12 cellular contexts compared by ENCODE assay signal in genomic region chr1:153959454-153959853, GRCh38. TPM values are rescaled to one million over a fixed set of nuclear protein-coding genes. Genes with fewer than 3 reads are reported as not detected.
DNase-seq lines count a peak whose midpoint lies in the region; ATAC-seq, FAIRE-seq and TF ChIP-seq lines count a peak whose summit lies in the region.
"Had no signal": no experiment of that assay in that cellular context is flagged by ENCODE, and none has a peak within 500 bp of the region (broad histone marks: within the 10 kb centered on the region; RNA-seq: fewer than 3 reads in every experiment).

No MANE protein-coding gene starts in this region.

- no peak for TF ChIP-seq RAD21 in HepG2 (CRISPR knock-in tag; IDR thresholded peaks at IDR 0.05)

- no peak for TF ChIP-seq POLR2A in HepG2 (IDR thresholded peaks at IDR 0.05; ENCODE audit: insufficient read depth in 1 of 2, low read depth in 2 of 2, low read length in 2 of 2)
- TF ChIP-seq POLR2A in stomach (IDR thresholded peaks at IDR 0.05) = no peak

- H3K4me3 Mint-ChIP-seq in activated CD8-positive, alpha-beta T cell treated with anti-CD3 and anti-CD28 coated beads for 36 hours = no peak overlapping the region

- no peak for FAIRE-seq in HepG2 (lab: Jason Lieb, UNC)
- FAIRE-seq: A204.1 had no signal

- in situ Hi-C loops in HepG2 (cut with HindIII; ENCODE audit: extremely low pct_ligation_motif_present, low pct_unique_long_range_greater_than_20kb) = no loop called here

- no peak overlapping the region for H3K27ac ChIP-seq in HepG2 (ENCODE audit: extremely low read length, insufficient read depth, low read length)
- H3K27ac ChIP-seq in stomach = peak overlapping the region; percentile 16 to 98 (median 97)

- H3K4me1 ChIP-seq in HepG2 (ENCODE audit: insufficient read depth, low read length) = peaks cover 58% of the 10 kb centered on the region
- H3K4me1 ChIP-seq in stomach = peaks cover 54 to 81% (median 77%) of the 10 kb centered on the region in 4 donors

- TF ChIP-seq EP300 in HepG2 (IDR thresholded peaks at IDR 0.05; ENCODE audit: low read depth in 2 of 2, low read length in 2 of 2) (no peak), HepG2 (CRISPR knock-in tag; IDR thresholded peaks at IDR 0.05; ENCODE audit: borderline replicate concordance) (no peak), stomach (IDR thresholded peaks at IDR 0.05) (no peak)

- H3K9me3 Mint-ChIP-seq in activated CD8-positive, alpha-beta T cell treated with anti-CD3 and anti-CD28 coated beads for 36 hours = no peaks in the 10 kb centered on the region

- peaks cover 60% of the 10 kb centered on the region for H3K79me2 ChIP-seq in HepG2 (ENCODE audit: insufficient read depth, low read length)

- CTCF ChIA-PET in activated CD8-positive, alpha-beta T cell treated with anti-CD3 and anti-CD28 coated beads for 36 hours (lab: Charles Lee) = interaction anchor here (1.5 kb wide), 1 partner anchor 13 kb away, joined by 11 read pairs; the partner anchor contains the start of gene DENND4B
- CTCF ChIA-PET in HepG2 (lab: Yijun Ruan, JAX; ENCODE audit: low intra/inter-chr PET ratio, low total read pairs) = no interaction called here

- peaks cover 20% of the 10 kb centered on the region for H3K36me3 Mint-ChIP-seq in activated CD8-positive, alpha-beta T cell treated with anti-CD3 and anti-CD28 coated beads for 36 hours (ENCODE audit: low read depth)

- peaks cover 7% of the 10 kb centered on the region; the same call in 1 of the 2 replicates for H4K20me1 ChIP-seq in HepG2 (ENCODE audit: insufficient read depth, low read length)

- no peak overlapping the region for H2AFZ ChIP-seq in HepG2 (ENCODE audit: low read length)

- POLR2A ChIA-PET in activated CD8-positive, alpha-beta T cell treated with anti-CD3 and anti-CD28 coated beads for 36 hours (lab: Charles Lee) = interaction anchor here (0.9 to 7.3 kb wide), 6 partner anchors 8 to 130 kb away, joined by 3 to 62 read pairs (median 18); partner anchors contain the start of genes CREB3L4, DENND4B and JTB
- POLR2A ChIA-PET in HepG2 (lab: Yijun Ruan, JAX) = interaction anchor here (1.4 to 7.0 kb wide), 4 partner anchors 8 to 36 kb away, joined by 4 to 89 read pairs (median 12); partner anchors contain the start of genes CREB3L4, DENND4B and GATAD2B

- H3K27ac Mint-ChIP-seq in activated CD8-positive, alpha-beta T cell treated with anti-CD3 and anti-CD28 coated beads for 36 hours = peak overlapping the region; percentile 98

- ATAC-seq in activated CD8-positive, alpha-beta T cell treated with anti-CD3 and anti-CD28 coated beads for 36 hours = no peak
- ATAC-seq in HepG2 = no peak

- H3K4me2 ChIP-seq in HepG2 (ENCODE audit: low read depth, low read length) = peak overlapping the region; percentile 80

- H3K4me3 ChIP-seq in HepG2 (replicated peaks in 1 of 3; ENCODE audit: insufficient read depth in 1 of 3, low read depth in 2 of 3, low read length in 3 of 3) (no peak overlapping the region), stomach (peak overlapping the region in 1 of 4 donors; percentile 97)

- TF ChIP-seq CTCF in activated CD8-positive, alpha-beta T cell treated with anti-CD3 and anti-CD28 coated beads for 36 hours (IDR thresholded peaks at IDR 0.05) = no peak
- TF ChIP-seq CTCF in HepG2 (CRISPR knock-in tag; IDR thresholded peaks at IDR 0.05) (no peak), stomach (IDR thresholded peaks at IDR 0.05) (no peak)

- intact Hi-C loops in activated CD8-positive, alpha-beta T cell treated with anti-CD3 and anti-CD28 coated beads for 36 hours (cut with micrococcal nuclease) = no loop called here
- intact Hi-C loops in HepG2 (cut with micrococcal nuclease; ENCODE audit: unreplicated experiment) = loop anchor here (5.0 kb wide), 1 partner anchor 37 kb away; the partner anchor contains the start of gene GATAD2B
- intact Hi-C loops in stomach (cut with DNase I; ENCODE audit: low total_unique reads) = no loop called here

- WGBS in HepG2 (ENCODE audit: low lambda C conversion rate) = 87% methylated on average over 2 of the region's 3 CpGs
- WGBS in stomach, 5 donors = 46 to 82% (median 57%) methylated on average over 3 of the region's 3 CpGs

- H3K36me3 ChIP-seq in HepG2 (replicated peaks in 1 of 2; ENCODE audit: control insufficient read depth in 1 of 2, insufficient read depth in 2 of 2, low read length in 2 of 2) (peaks cover 0 to 16% of the 10 kb centered on the region in 2 experiments; a peak in 2 of 5 replicates), stomach (peaks cover 13 to 32% (median 23%) of the 10 kb centered on the region in 4 donors)

- H3K4me1 Mint-ChIP-seq in activated CD8-positive, alpha-beta T cell treated with anti-CD3 and anti-CD28 coated beads for 36 hours (ENCODE audit: low read depth) = peaks cover 53% of the 10 kb centered on the region

- BruUV-seq in HepG2 (replicated peaks; lab: Mats Ljungman, UMichigan) = no TSS peak

- H3K27me3 ChIP-seq in HepG2 (ENCODE audit: control insufficient read depth in 1 of 2, insufficient read depth in 2 of 2, low read length in 2 of 2) (peaks cover 0 to 7% of the 10 kb centered on the region in 2 experiments; a peak in 1 of 5 replicates), stomach (no peaks in the 10 kb centered on the region)

- H3K9me3 ChIP-seq in HepG2 (ENCODE audit: low read length) (no peaks in the 10 kb centered on the region), stomach (no peaks in the 10 kb centered on the region)

- DNase-seq in NCI-H1105 treated with DMSO at 0.1 percent for 48 hours (lab: John Stamatoyannopoulos, UW) (peak; percentile 4), NCI-H1105 (lab: John Stamatoyannopoulos, UW) (no peak), HepG2 (ENCODE audit: low spot score) (no peak), stomach (no peak), NCI-H526 (lab: John Stamatoyannopoulos, UW) (no peak), NK-92 (lab: John Stamatoyannopoulos, UW; ENCODE audit: unreplicated experiment) (no peak)
- no peak for DNase-seq in activated CD8-positive, alpha-beta T cell treated with anti-CD3 and anti-CD28 coated beads for 36 hours
- no peak for DNase-seq in activated effector memory CD4-positive, alpha-beta T cell treated with Interleukin-2 at 50 U/mL for 16 hours
- DNase-seq: foreskin fibroblast, NCI-H1048, T-helper 9 cell had no signal

- H3K9ac ChIP-seq in HepG2 (ENCODE audit: insufficient read depth, low read depth, low read length) = no peak overlapping the region

- H3K27me3 Mint-ChIP-seq in activated CD8-positive, alpha-beta T cell treated with anti-CD3 and anti-CD28 coated beads for 36 hours = no peaks in the 10 kb centered on the region

RNA-seq across cellular contexts. Expression of gene CRTC2, which starts 1.0 kb away (rescaled TPM):
- 10 to 100 TPM; 67.3 to 71.8 TPM for total RNA-seq in activated CD8-positive, alpha-beta T cell treated with anti-CD3 and anti-CD28 coated beads for 36 hours
- total RNA-seq in HepG2 (2016; rRNA removed; fragmentation: Illumina TruSeq; extraction: Trizol) (4.0 and 6.1 TPM in 2 replicates), stomach (10 to 100 TPM in 2 of 5 donors, 1 to 10 TPM in 3; 1.4 to 49.6 (median 8.0) TPM)
- total RNA-seq in HepG2 (2016; cell fraction: cytosol; rRNA removed; fragmentation: Illumina TruSeq; extraction: Trizol; ENCODE audit: low read depth) = 3.0 and 4.2 TPM in 2 replicates
- total RNA-seq in HepG2 (2016; cell fraction: insoluble cytoplasmic fraction; rRNA removed; fragmentation: Illumina TruSeq; extraction: Trizol) = 3.1 and 5.5 TPM in 2 replicates
- total RNA-seq in HepG2 (2016; cell fraction: membrane; rRNA removed; fragmentation: Illumina TruSeq; extraction: Trizol) = 5.2 and 6.7 TPM in 2 replicates
- total RNA-seq in HepG2 (2016; cell fraction: nucleus; rRNA removed; fragmentation: Illumina TruSeq; extraction: Trizol) = 7.2 and 9.2 TPM in 2 replicates
- polyA plus RNA-seq in HepG2 (2011; rRNA removed) (24.2 and 26.7 TPM in 2 replicates), stomach (10 to 100 TPM; 26.9 to 31.1 (median 27.1) TPM)
- polyA plus RNA-seq in HepG2 (2011; cell fraction: cytosol; rRNA removed) = 10.1 and 12.6 TPM in 2 replicates
- polyA plus RNA-seq in HepG2 (2011; cell fraction: nucleus; rRNA removed) = 47.3 and 47.5 TPM in 2 replicates
- 14.5 and 18.4 TPM in 2 replicates for polyA plus RNA-seq in HepG2 (2012)
- polyA plus RNA-seq in HepG2 (2016; cell fraction: cytosol; fragmentation: Illumina TruSeq; extraction: Trizol; ENCODE audit: low read depth) = 4.5 and 4.8 TPM in 2 replicates
- polyA plus RNA-seq in HepG2 (2016; cell fraction: insoluble cytoplasmic fraction; fragmentation: Illumina TruSeq; extraction: Trizol; ENCODE audit: low read depth) = 9.2 and 10.0 TPM in 2 replicates
- polyA plus RNA-seq in HepG2 (2016; cell fraction: membrane; fragmentation: Illumina TruSeq; extraction: Trizol; ENCODE audit: low read depth) = 9.6 and 10.4 TPM in 2 replicates
- 37.9 and 40.4 TPM in 2 replicates for polyA plus RNA-seq in HepG2 (2016; cell fraction: nucleus; fragmentation: Illumina TruSeq; extraction: Trizol; ENCODE audit: insufficient read depth, low read depth)
- 40.4 and 54.2 TPM in 2 replicates for polyA minus RNA-seq in HepG2 (2011; rRNA and poly(A)+ RNA removed; ENCODE audit: low replicate concordance)
- polyA minus RNA-seq in HepG2 (2011; cell fraction: cytosol; rRNA and poly(A)+ RNA removed) = 9.1 and 10.3 TPM in 2 replicates
- 20.5 and 25.0 TPM in 2 replicates for polyA minus RNA-seq in HepG2 (2011; cell fraction: nucleus; rRNA and poly(A)+ RNA removed)

RNA-seq across cellular contexts. Expression of gene SLC39A1, which starts 3.9 kb away (rescaled TPM):
- 10 to 100 TPM; 40.3 to 42.2 TPM for total RNA-seq in activated CD8-positive, alpha-beta T cell treated with anti-CD3 and anti-CD28 coated beads for 36 hours
- total RNA-seq in HepG2 (2016; rRNA removed; fragmentation: Illumina TruSeq; extraction: Trizol) (47.5 and 78.4 TPM in 2 replicates), stomach (10 to 100 TPM in 4 of 5 donors, 1 to 10 TPM in 1; 6.4 to 80.6 (median 24.9) TPM)
- total RNA-seq in HepG2 (2016; cell fraction: cytosol; rRNA removed; fragmentation: Illumina TruSeq; extraction: Trizol; ENCODE audit: low read depth) = 18.4 and 21.0 TPM in 2 replicates
- total RNA-seq in HepG2 (2016; cell fraction: insoluble cytoplasmic fraction; rRNA removed; fragmentation: Illumina TruSeq; extraction: Trizol) = 44.8 and 83.0 TPM in 2 replicates
- 48.8 and 53.3 TPM in 2 replicates for total RNA-seq in HepG2 (2016; cell fraction: membrane; rRNA removed; fragmentation: Illumina TruSeq; extraction: Trizol)
- 62.5 and 68.3 TPM in 2 replicates for total RNA-seq in HepG2 (2016; cell fraction: nucleus; rRNA removed; fragmentation: Illumina TruSeq; extraction: Trizol)
- polyA plus RNA-seq in HepG2 (2011; rRNA removed) (71.2 and 80.5 TPM in 2 replicates), stomach (10 to 100 TPM; 29.9 to 54.8 (median 39.8) TPM)
- 85.8 and 89.3 TPM in 2 replicates for polyA plus RNA-seq in HepG2 (2011; cell fraction: cytosol; rRNA removed)
- 45.4 and 53.1 TPM in 2 replicates for polyA plus RNA-seq in HepG2 (2011; cell fraction: nucleus; rRNA removed)
- polyA plus RNA-seq in HepG2 (2012) = 45.9 and 65.4 TPM in 2 replicates
- polyA plus RNA-seq in HepG2 (2016; cell fraction: cytosol; fragmentation: Illumina TruSeq; extraction: Trizol; ENCODE audit: low read depth) = 17.5 and 20.5 TPM in 2 replicates
- 42.6 and 45.0 TPM in 2 replicates for polyA plus RNA-seq in HepG2 (2016; cell fraction: insoluble cytoplasmic fraction; fragmentation: Illumina TruSeq; extraction: Trizol; ENCODE audit: low read depth)
- 36.5 and 40.5 TPM in 2 replicates for polyA plus RNA-seq in HepG2 (2016; cell fraction: membrane; fragmentation: Illumina TruSeq; extraction: Trizol; ENCODE audit: low read depth)
- polyA plus RNA-seq in HepG2 (2016; cell fraction: nucleus; fragmentation: Illumina TruSeq; extraction: Trizol; ENCODE audit: insufficient read depth, low read depth) = 87.4 and 101 TPM in 2 replicates
- 112 and 159 TPM in 2 replicates for polyA minus RNA-seq in HepG2 (2011; rRNA and poly(A)+ RNA removed; ENCODE audit: low replicate concordance)
- polyA minus RNA-seq in HepG2 (2011; cell fraction: cytosol; rRNA and poly(A)+ RNA removed) = 38.9 and 39.9 TPM in 2 replicates
- polyA minus RNA-seq in HepG2 (2011; cell fraction: nucleus; rRNA and poly(A)+ RNA removed) = 14.5 and 19.6 TPM in 2 replicates

RNA-seq across cellular contexts. Expression of gene CREB3L4, which starts 8.2 kb away (rescaled TPM):
- total RNA-seq in activated CD8-positive, alpha-beta T cell treated with anti-CD3 and anti-CD28 coated beads for 36 hours = 1 to 10 TPM; 8.3 to 8.8 TPM
- total RNA-seq in HepG2 (2016; rRNA removed; fragmentation: Illumina TruSeq; extraction: Trizol) (7.8 and 9.9 TPM in 2 replicates), stomach (10 to 100 TPM in 1 of 5 donors, 1 to 10 TPM in 3, not detected in 1; 2.7 to 16.7 (median 7.3) TPM)
- 2.6 and 3.2 TPM in 2 replicates for total RNA-seq in HepG2 (2016; cell fraction: cytosol; rRNA removed; fragmentation: Illumina TruSeq; extraction: Trizol; ENCODE audit: low read depth)
- 8.3 and 10.7 TPM in 2 replicates for total RNA-seq in HepG2 (2016; cell fraction: insoluble cytoplasmic fraction; rRNA removed; fragmentation: Illumina TruSeq; extraction: Trizol)
- 6.5 and 7.8 TPM in 2 replicates for total RNA-seq in HepG2 (2016; cell fraction: membrane; rRNA removed; fragmentation: Illumina TruSeq; extraction: Trizol)
- 8.4 and 9.8 TPM in 2 replicates for total RNA-seq in HepG2 (2016; cell fraction: nucleus; rRNA removed; fragmentation: Illumina TruSeq; extraction: Trizol)
- polyA plus RNA-seq in HepG2 (2011; rRNA removed) (17.4 and 18.7 TPM in 2 replicates), stomach (10 to 100 TPM; 10.9 to 32.9 (median 11.8) TPM)
- polyA plus RNA-seq in HepG2 (2011; cell fraction: cytosol; rRNA removed) = 13.1 and 18.4 TPM in 2 replicates
- 36.4 and 41.3 TPM in 2 replicates for polyA plus RNA-seq in HepG2 (2011; cell fraction: nucleus; rRNA removed)
- 9.7 and 10.7 TPM in 2 replicates for polyA plus RNA-seq in HepG2 (2012)
- polyA plus RNA-seq in HepG2 (2016; cell fraction: cytosol; fragmentation: Illumina TruSeq; extraction: Trizol; ENCODE audit: low read depth) = 2.0 and 2.6 TPM in 2 replicates
- 8.4 and 10.9 TPM in 2 replicates for polyA plus RNA-seq in HepG2 (2016; cell fraction: insoluble cytoplasmic fraction; fragmentation: Illumina TruSeq; extraction: Trizol; ENCODE audit: low read depth)
- polyA plus RNA-seq in HepG2 (2016; cell fraction: membrane; fragmentation: Illumina TruSeq; extraction: Trizol; ENCODE audit: low read depth) = 4.1 and 6.4 TPM in 2 replicates
- polyA plus RNA-seq in HepG2 (2016; cell fraction: nucleus; fragmentation: Illumina TruSeq; extraction: Trizol; ENCODE audit: insufficient read depth, low read depth) = 15.7 and 16.0 TPM in 2 replicates
- polyA minus RNA-seq in HepG2 (2011; rRNA and poly(A)+ RNA removed; ENCODE audit: low replicate concordance) = 22.4 and 31.3 TPM in 2 replicates
- polyA minus RNA-seq in HepG2 (2011; cell fraction: cytosol; rRNA and poly(A)+ RNA removed) = 5.7 and 9.4 TPM in 2 replicates
- polyA minus RNA-seq in HepG2 (2011; cell fraction: nucleus; rRNA and poly(A)+ RNA removed) = 10.2 and 12.7 TPM in 2 replicates

RNA-seq across cellular contexts. Expression of gene DENND4B, which starts 12.9 kb away (rescaled TPM):
- total RNA-seq in activated CD8-positive, alpha-beta T cell treated with anti-CD3 and anti-CD28 coated beads for 36 hours = 100 to 1,000 TPM; 102 to 107 TPM
- total RNA-seq in HepG2 (2016; rRNA removed; fragmentation: Illumina TruSeq; extraction: Trizol) = 8.7 and 15.1 TPM in 2 replicates
- 9.7 and 9.9 TPM in 2 replicates for total RNA-seq in HepG2 (2016; cell fraction: cytosol; rRNA removed; fragmentation: Illumina TruSeq; extraction: Trizol; ENCODE audit: low read depth)
- total RNA-seq in HepG2 (2016; cell fraction: insoluble cytoplasmic fraction; rRNA removed; fragmentation: Illumina TruSeq; extraction: Trizol) = 7.7 and 18.1 TPM in 2 replicates
- 7.2 and 8.2 TPM in 2 replicates for total RNA-seq in HepG2 (2016; cell fraction: membrane; rRNA removed; fragmentation: Illumina TruSeq; extraction: Trizol)
- 23.7 and 25.9 TPM in 2 replicates for total RNA-seq in HepG2 (2016; cell fraction: nucleus; rRNA removed; fragmentation: Illumina TruSeq; extraction: Trizol)
- polyA plus RNA-seq in HepG2 (2011; rRNA removed) = 20.3 and 24.3 TPM in 2 replicates
- 6.5 and 10.3 TPM in 2 replicates for polyA plus RNA-seq in HepG2 (2011; cell fraction: cytosol; rRNA removed)
- 178 and 239 TPM in 2 replicates for polyA plus RNA-seq in HepG2 (2011; cell fraction: nucleus; rRNA removed)
- polyA plus RNA-seq in HepG2 (2012) = 17.2 and 21.8 TPM in 2 replicates
- 1.4 and 1.6 TPM in 2 replicates for polyA plus RNA-seq in HepG2 (2016; cell fraction: cytosol; fragmentation: Illumina TruSeq; extraction: Trizol; ENCODE audit: low read depth)
- polyA plus RNA-seq in HepG2 (2016; cell fraction: insoluble cytoplasmic fraction; fragmentation: Illumina TruSeq; extraction: Trizol; ENCODE audit: low read depth) = 10.3 and 15.7 TPM in 2 replicates
- 4.1 and 5.2 TPM in 2 replicates for polyA plus RNA-seq in HepG2 (2016; cell fraction: membrane; fragmentation: Illumina TruSeq; extraction: Trizol; ENCODE audit: low read depth)
- polyA plus RNA-seq in HepG2 (2016; cell fraction: nucleus; fragmentation: Illumina TruSeq; extraction: Trizol; ENCODE audit: insufficient read depth, low read depth) = 75.3 and 79.3 TPM in 2 replicates
- 60.1 and 65.7 TPM in 2 replicates for polyA minus RNA-seq in HepG2 (2011; rRNA and poly(A)+ RNA removed; ENCODE audit: low replicate concordance)
- polyA minus RNA-seq in HepG2 (2011; cell fraction: cytosol; rRNA and poly(A)+ RNA removed) = 7.4 and 8.5 TPM in 2 replicates
- 66.1 and 70.7 TPM in 2 replicates for polyA minus RNA-seq in HepG2 (2011; cell fraction: nucleus; rRNA and poly(A)+ RNA removed)
- total RNA-seq in stomach = 10 to 100 TPM; 20.9 to 73.0 (median 36.6) TPM
- 10 to 100 TPM; 11.8 to 19.9 (median 14.1) TPM for polyA plus RNA-seq in stomach

RNA-seq across cellular contexts. Expression of gene JTB, which starts 18.0 kb away (rescaled TPM):
- total RNA-seq in activated CD8-positive, alpha-beta T cell treated with anti-CD3 and anti-CD28 coated beads for 36 hours = 100 to 1,000 TPM; 151 to 153 TPM
- 66.8 and 99.2 TPM in 2 replicates for total RNA-seq in HepG2 (2016; rRNA removed; fragmentation: Illumina TruSeq; extraction: Trizol)
- 360 and 420 TPM in 2 replicates for total RNA-seq in HepG2 (2016; cell fraction: cytosol; rRNA removed; fragmentation: Illumina TruSeq; extraction: Trizol; ENCODE audit: low read depth)
- 56.2 and 94.9 TPM in 2 replicates for total RNA-seq in HepG2 (2016; cell fraction: insoluble cytoplasmic fraction; rRNA removed; fragmentation: Illumina TruSeq; extraction: Trizol)
- 294 and 339 TPM in 2 replicates for total RNA-seq in HepG2 (2016; cell fraction: membrane; rRNA removed; fragmentation: Illumina TruSeq; extraction: Trizol)
- total RNA-seq in HepG2 (2016; cell fraction: nucleus; rRNA removed; fragmentation: Illumina TruSeq; extraction: Trizol) = 49.2 and 54.2 TPM in 2 replicates
- polyA plus RNA-seq in HepG2 (2011; rRNA removed) = 90.3 and 96.7 TPM in 2 replicates
- polyA plus RNA-seq in HepG2 (2011; cell fraction: cytosol; rRNA removed) = 113 and 147 TPM in 2 replicates
- 63.3 and 75.8 TPM in 2 replicates for polyA plus RNA-seq in HepG2 (2011; cell fraction: nucleus; rRNA removed)
- polyA plus RNA-seq in HepG2 (2012) = 63.8 and 72.9 TPM in 2 replicates
- polyA plus RNA-seq in HepG2 (2016; cell fraction: cytosol; fragmentation: Illumina TruSeq; extraction: Trizol; ENCODE audit: low read depth) = 451 and 524 TPM in 2 replicates
- polyA plus RNA-seq in HepG2 (2016; cell fraction: insoluble cytoplasmic fraction; fragmentation: Illumina TruSeq; extraction: Trizol; ENCODE audit: low read depth) = 64.3 and 74.6 TPM in 2 replicates
- polyA plus RNA-seq in HepG2 (2016; cell fraction: membrane; fragmentation: Illumina TruSeq; extraction: Trizol; ENCODE audit: low read depth) = 289 and 331 TPM in 2 replicates
- polyA plus RNA-seq in HepG2 (2016; cell fraction: nucleus; fragmentation: Illumina TruSeq; extraction: Trizol; ENCODE audit: insufficient read depth, low read depth) = 87.8 and 94.9 TPM in 2 replicates
- 39.7 and 118 TPM in 2 replicates for polyA minus RNA-seq in HepG2 (2011; rRNA and poly(A)+ RNA removed; ENCODE audit: low replicate concordance)
- 23.9 and 26.3 TPM in 2 replicates for polyA minus RNA-seq in HepG2 (2011; cell fraction: cytosol; rRNA and poly(A)+ RNA removed)
- 16.4 and 19.4 TPM in 2 replicates for polyA minus RNA-seq in HepG2 (2011; cell fraction: nucleus; rRNA and poly(A)+ RNA removed)
- 100 to 1,000 TPM; 130 to 859 (median 234) TPM for total RNA-seq in stomach
- polyA plus RNA-seq in stomach = 100 to 1,000 TPM; 214 to 340 (median 237) TPM
